18 cellular contexts compared by ENCODE assay signal in genomic region chr5:39132128-39132447, GRCh38.
DNase-seq lines count a peak whose midpoint lies in the region; ATAC-seq lines count a peak whose summit lies in the region.
"Had no signal": no experiment of that assay in that cellular context is flagged by ENCODE, and none has a peak within 500 bp of the region (broad histone marks: within the 10 kb centered on the region; RNA-seq: fewer than 3 reads in every experiment).

No MANE protein-coding gene starts in this region.

- H3K27ac Mint-ChIP-seq in activated T-cell treated with anti-CD3 and anti-CD28 coated beads, Interleukin-2, amount 50 U/mL, for 24 hours = peak overlapping the region; percentile 15

- H3K27me3 Mint-ChIP-seq in activated T-cell treated with anti-CD3 and anti-CD28 coated beads, Interleukin-2, amount 50 U/mL, for 24 hours = no peaks in the 10 kb centered on the region

- intact Hi-C loops in posterior cingulate gyrus (cut with DNase I) = no loop called here

- peaks cover 87% of the 10 kb centered on the region for H3K36me3 Mint-ChIP-seq in activated T-cell treated with anti-CD3 and anti-CD28 coated beads, Interleukin-2, amount 50 U/mL, for 24 hours (ENCODE audit: low read depth)

- ATAC-seq in HG02759 (IDR thresholded peaks at IDR 0.05; ENCODE audit: unreplicated experiment) = no peak

- H3K27me3 ChIP-seq in layer of hippocampus (ENCODE audit: control insufficient read depth, insufficient read depth, low read length) = no peaks in the 10 kb centered on the region

- in situ Hi-C loops in ACHN (cut with HindIII; ENCODE audit: low pct_ligation_motif_present, low pct_unique_long_range_greater_than_20kb, low sequenced_read_pairs) = no loop called here

- no peaks in the 10 kb centered on the region for H3K9me3 Mint-ChIP-seq in activated T-cell treated with anti-CD3 and anti-CD28 coated beads, Interleukin-2, amount 50 U/mL, for 24 hours
- H3K9me3 Mint-ChIP-seq: activated T-helper 1 cell treated with anti-CD3 and anti-CD28 coated beads, Interleukin-12 subunit alpha, Interleukin-12 subunit beta, Interleukin-2, Interleukin-4 antibody, amounts not matched to agents 30 ng/mL and 10 ng/mL and 1 ng/mL, durations not matched to agents 14 hours and 24 hours and 36 hours had no signal

- H3K4me1 Mint-ChIP-seq in activated T-cell treated with anti-CD3 and anti-CD28 coated beads, Interleukin-2, amount 50 U/mL, for 24 hours (ENCODE audit: low read depth) = peaks cover 60% of the 10 kb centered on the region

- DNase-seq in activated T-cell treated with anti-CD3 and anti-CD28 coated beads, Interleukin-2, amount 50 U/mL, for 24 hours = no peak
- no peak for DNase-seq in activated T-cell treated with anti-CD3 and anti-CD28 coated beads, Interleukin-2, amount 50 U/mL, for 48 hours
- DNase-seq in posterior cingulate gyrus = peak in 7 of 10 donors; percentile 14 to 77 (median 44)
- DNase-seq in amniotic stem cell (lab: John Stamatoyannopoulos, UW) = no peak
- no peak for DNase-seq in ACHN
- DNase-seq: activated CD4-positive, alpha-beta T cell treated with anti-CD3 and anti-CD28 coated beads, Interleukin-2, amount 50 U/mL, for 4 hours; DMS79 treated with DMSO at 0.1 percent for 48 hours; left ventricle myocardium inferior; NCI-H1105 treated with DMSO at 0.1 percent for 48 hours; NCI-H510A; stimulated activated CD4-positive, alpha-beta T cell treated with anti-CD3 and anti-CD28 coated beads, Interleukin-12 subunit alpha, Interleukin-12 subunit beta, amount 100 ng/mL, for 4 hours; T-helper 1 cell had no signal

- H3K4me3 Mint-ChIP-seq in activated T-cell treated with anti-CD3 and anti-CD28 coated beads, Interleukin-2, amount 50 U/mL, for 24 hours = no peak overlapping the region
- H3K4me3 Mint-ChIP-seq: activated T-helper 1 cell treated with anti-CD3 and anti-CD28 coated beads, Interleukin-12 subunit alpha, Interleukin-12 subunit beta, Interleukin-2, Interleukin-4 antibody, amounts not matched to agents 30 ng/mL and 10 ng/mL and 1 ng/mL, durations not matched to agents 14 hours and 24 hours and 36 hours; CD14-positive monocyte had no signal

- H3K27ac ChIP-seq in angular gyrus (ENCODE audit: low read depth, low read length) (peak overlapping the region; percentile 20), layer of hippocampus (ENCODE audit: low read depth, low read length) (peak overlapping the region; percentile 75)
- H3K27ac ChIP-seq: left ventricle myocardium inferior, thoracic aorta had no signal

Comparison
In these comparisons a context has a peak if more than half of its experiments do, and no peak if none do; other contexts are left out.
1. DNase-seq: peak in posterior cingulate gyrus (7 of 10); none in activated T-cell treated with anti-CD3 and anti-CD28 coated beads, Interleukin-2, amount 50 U/mL, for 24 hours (single experiment), activated T-cell treated with anti-CD3 and anti-CD28 coated beads, Interleukin-2, amount 50 U/mL, for 48 hours (0 of 2), amniotic stem cell (single experiment) and ACHN (single experiment).